In genomic region chr7:151110941-151111645, GRCh38 we compare ENCODE assay signal across 8 cellular contexts. TPM values are rescaled to one million over a fixed set of nuclear protein-coding genes. Genes with fewer than 3 reads are reported as not detected.
DNase-seq lines count a peak whose midpoint lies in the region; ATAC-seq and TF ChIP-seq lines count a peak whose summit lies in the region.

No MANE protein-coding gene starts in this region.

- 14% methylated on average over 6 of the region's 20 CpGs for WGBS in esophagus muscularis mucosa

- H3K27me3 Mint-ChIP-seq in nephron (ENCODE audit: low read depth) = peaks cover 10% of the 10 kb centered on the region
- peaks cover 21% of the 10 kb centered on the region for H3K27me3 Mint-ChIP-seq in stimulated activated naive CD8-positive, alpha-beta T cell treated with anti-CD3 and anti-CD28 coated beads, Interleukin-15, amount 100 ng/mL, for 72 hours

- H3K36me3 Mint-ChIP-seq in nephron (ENCODE audit: low read depth) = no peaks in the 10 kb centered on the region

- no peaks in the 10 kb centered on the region for H3K9me3 Mint-ChIP-seq in nephron
- H3K9me3 Mint-ChIP-seq in stimulated activated naive CD8-positive, alpha-beta T cell treated with anti-CD3 and anti-CD28 coated beads, Interleukin-15, amount 100 ng/mL, for 72 hours = no peaks in the 10 kb centered on the region

- no peak for TF ChIP-seq EP300 in esophagus muscularis mucosa (IDR thresholded peaks at IDR 0.05)

- no peaks in the 10 kb centered on the region for H3K9me2 ChIP-seq in OCI-LY1 (ENCODE audit: low read depth, low read length)

- H3K27ac ChIP-seq in OCI-LY1 (ENCODE audit: low read depth, low read length, poor library complexity, severe bottlenecking) (no peak overlapping the region), esophagus muscularis mucosa (replicated peaks in 1 of 4) (peak overlapping the region in 2 of 4 donors; percentile 5 to 20)

- intact Hi-C loops in esophagus muscularis mucosa (cut with DNase I) = loop anchor here (5.0 kb wide), 2 partner anchors 49 to 84 kb away; partner anchors contain the start of gene ABCB8

- H3K4me2 ChIP-seq in OCI-LY1 (ENCODE audit: low read length) = no peak overlapping the region

- H3K36me3 ChIP-seq in OCI-LY1 (ENCODE audit: insufficient read depth, low read length) (no peaks in the 10 kb centered on the region), esophagus muscularis mucosa (peaks cover 0 to 4% (median 0%) of the 10 kb centered on the region in 4 donors)

- ATAC-seq in GM18858 (IDR thresholded peaks at IDR 0.05; ENCODE audit: unreplicated experiment) (peak; percentile 65), HG03097 (IDR thresholded peaks at IDR 0.05; ENCODE audit: low FRiP score, unreplicated experiment) (peak; percentile 75)
- peak; percentile 75 for ATAC-seq in stimulated activated naive CD8-positive, alpha-beta T cell treated with anti-CD3 and anti-CD28 coated beads, Interleukin-15, amount 100 ng/mL, for 72 hours

- TF ChIP-seq CTCF in AG10803 (conservative IDR thresholded peaks at IDR 0.05; ENCODE audit: low read length) (peak; percentile 79), OCI-LY1 (IDR thresholded peaks at IDR 0.05; ENCODE audit: low read length) (peak; percentile 90), esophagus muscularis mucosa (IDR thresholded peaks at IDR 0.05) (peak; percentile 88 to 96 (median 88)), nephron (IDR thresholded peaks at IDR 0.05; ENCODE audit: unreplicated experiment in 3 of 3) (peak; percentile 83 to 89 (median 86))

- H3K27me3 ChIP-seq in OCI-LY1 (ENCODE audit: insufficient read depth, low read length) (peaks cover 9% of the 10 kb centered on the region; the same call in 1 of the 2 replicates), esophagus muscularis mucosa (no peaks in the 10 kb centered on the region)

- no peaks in the 10 kb centered on the region for H4K20me1 ChIP-seq in OCI-LY1 (ENCODE audit: insufficient read depth, low read length)

- no peak for TF ChIP-seq POLR2A in esophagus muscularis mucosa (IDR thresholded peaks at IDR 0.05; ENCODE audit: low read depth)

- H3K9ac ChIP-seq in OCI-LY1 (ENCODE audit: low read length) = no peak overlapping the region

- no peaks in the 10 kb centered on the region for H3K79me2 ChIP-seq in OCI-LY1 (ENCODE audit: insufficient read depth, low read length)

- H2AFZ ChIP-seq in OCI-LY1 (ENCODE audit: low read length) = no peak overlapping the region

- peaks cover 23% of the 10 kb centered on the region for H3K4me1 Mint-ChIP-seq in nephron
- peaks cover 5% of the 10 kb centered on the region for H3K4me1 Mint-ChIP-seq in stimulated activated naive CD8-positive, alpha-beta T cell treated with anti-CD3 and anti-CD28 coated beads, Interleukin-15, amount 100 ng/mL, for 72 hours

- H3K27ac Mint-ChIP-seq in nephron = peak overlapping the region in 1 of 3 experiments; percentile 12
- no peak overlapping the region for H3K27ac Mint-ChIP-seq in stimulated activated naive CD8-positive, alpha-beta T cell treated with anti-CD3 and anti-CD28 coated beads, Interleukin-15, amount 100 ng/mL, for 72 hours

- H3K4me1 ChIP-seq in OCI-LY1 (ENCODE audit: insufficient read depth, low read length, severe bottlenecking) (no peaks in the 10 kb centered on the region), esophagus muscularis mucosa (peaks cover 17 to 58% (median 46%) of the 10 kb centered on the region in 4 donors)

- no peaks in the 10 kb centered on the region for H3F3A ChIP-seq in OCI-LY1 (ENCODE audit: insufficient read depth, low read length)

- DNase-seq in AG10803 (ENCODE audit: low read depth) = peak; percentile 66
- DNase-seq in activated T-cell treated with anti-CD3 and anti-CD28 coated beads for 24 hours (ENCODE audit: low read depth) = peak; percentile 64
- DNase-seq in esophagus muscularis mucosa (ENCODE audit: extremely low spot score) = peak; percentile 95
- peak; percentile 67 to 74 for DNase-seq in stimulated activated naive CD8-positive, alpha-beta T cell treated with anti-CD3 and anti-CD28 coated beads, Interleukin-15, amount 100 ng/mL, for 72 hours

- no peak overlapping the region for H3K4me3 Mint-ChIP-seq in nephron
- H3K4me3 Mint-ChIP-seq in stimulated activated naive CD8-positive, alpha-beta T cell treated with anti-CD3 and anti-CD28 coated beads, Interleukin-15, amount 100 ng/mL, for 72 hours = no peak overlapping the region

- H3K9me3 ChIP-seq in OCI-LY1 (ENCODE audit: low read length) (no peaks in the 10 kb centered on the region), esophagus muscularis mucosa (no peaks in the 10 kb centered on the region)

- H3K4me3 ChIP-seq in AG10803 (ENCODE audit: low read length) = no peak overlapping the region
- no peak overlapping the region for H3K4me3 ChIP-seq in OCI-LY1 (ENCODE audit: low read depth, low read length, poor library complexity, severe bottlenecking)
- no peak overlapping the region for H3K4me3 ChIP-seq in esophagus muscularis mucosa

RNA-seq across cellular contexts. Expression of gene AGAP3, which starts 24.8 kb away (rescaled TPM):
- total RNA-seq in esophagus muscularis mucosa = 10 to 100 TPM; 33.8 to 71.2 (median 60.0) TPM

RNA-seq across cellular contexts. Expression of gene TMUB1, which starts 27.8 kb away (rescaled TPM):
- total RNA-seq in esophagus muscularis mucosa = 10 to 100 TPM; 39.0 to 66.6 (median 51.4) TPM

RNA-seq across cellular contexts. Expression of gene FASTK, which starts 30.5 kb away (rescaled TPM):
- total RNA-seq in esophagus muscularis mucosa = 10 to 100 TPM; 45.7 to 74.9 (median 60.4) TPM

RNA-seq across cellular contexts. Expression of gene SLC4A2, which starts 51.7 kb away (rescaled TPM):
- 100 to 1,000 TPM in 3 of 4 donors, 10 to 100 TPM in 1; 96.8 to 165 (median 122) TPM for total RNA-seq in esophagus muscularis mucosa

RNA-seq across cellular contexts. Expression of gene CDK5, which starts 53.4 kb away (rescaled TPM):
- total RNA-seq in esophagus muscularis mucosa = 10 to 100 TPM in 2 of 4 donors, 1 to 10 TPM in 2; 5.3 to 10.4 (median 9.7) TPM
